In genomic region chr13:91326156-91326555, GRCh38 we compare ENCODE assay signal across 34 cellular contexts.
"Had no signal": no experiment of that assay in that cellular context is flagged by ENCODE, and none has a peak within 500 bp of the region (broad histone marks: within the 10 kb centered on the region; RNA-seq: fewer than 3 reads in every experiment).

No MANE protein-coding gene starts in this region.

- DNase-seq: activated CD4-positive, alpha-beta memory T cell treated with anti-CD3 and anti-CD28 coated beads for 36 hours; activated CD4-positive, alpha-beta T cell treated with anti-CD3 and anti-CD28 coated beads for 4 hours; activated CD4-positive, alpha-beta T cell treated with anti-CD3 and anti-CD28 coated beads, Interleukin-2, amount 10 ng/mL, durations not matched to agents 24 days and 14 days; activated CD4-positive, alpha-beta T cell treated with anti-CD3 and anti-CD28 coated beads, Interleukin-2, amount 50 U/mL, for 1 hour; activated CD4-positive, alpha-beta T cell treated with anti-CD3 and anti-CD28 coated beads, Interleukin-2, amount 50 U/mL, for 4 hours; activated CD4-positive, CD25-positive, alpha-beta regulatory T cell; activated CD8-positive, alpha-beta memory T cell treated with anti-CD3 and anti-CD28 coated beads, Interleukin-2, amount 50 U/mL, for 4 hours; activated CD8-positive, alpha-beta T cell treated with anti-CD3 and anti-CD28 coated beads for 36 hours; activated effector memory CD4-positive, alpha-beta T cell treated with anti-CD3 and anti-CD28 coated beads, Interleukin-2, amount 50 U/mL, for 16 hours; activated gamma-delta T cell treated with Interleukin-2 at 50 U/mL for 16 hours; activated naive CD4-positive, alpha-beta T cell; activated naive CD4-positive, alpha-beta T cell treated with anti-CD3 and anti-CD28 coated beads for 36 hours; activated naive CD4-positive, alpha-beta T cell treated with anti-CD3 and anti-CD28 coated beads, Interleukin-2, amount 50 U/mL, for 16 hours; activated naive CD8-positive, alpha-beta T cell treated with anti-CD3 and anti-CD28 coated beads for 36 hours; activated T-cell treated with anti-CD3 and anti-CD28 coated beads for 4 hours; activated T-cell treated with anti-CD3 and anti-CD28 coated beads, Interleukin-2, amount 50 U/mL, for 1 hour; activated T-cell treated with anti-CD3 and anti-CD28 coated beads, Interleukin-2, amount 50 U/mL, for 4 hours; activated T-cell treated with anti-CD3 and anti-CD28 coated beads, Interleukin-2, amount 50 U/mL, for 72 hours; adrenal gland; amniotic stem cell; aorta; brain microvascular endothelial cell; cerebellar nuclear complex; T-helper 1 cell; T-helper 2 cell; T-helper 9 cell; WERI-Rb-1 had no signal

- H3K4me3 ChIP-seq: adrenal gland, body of pancreas, breast epithelium had no signal

- H3K9me3 ChIP-seq: adrenal gland, body of pancreas, breast epithelium had no signal

- H3K36me3 ChIP-seq: adrenal gland, brain microvascular endothelial cell, breast epithelium, WERI-Rb-1 had no signal

- H3K4me1 ChIP-seq: adrenal gland, body of pancreas, breast epithelium had no signal

- ATAC-seq: activated CD4-positive, CD25-positive, alpha-beta regulatory T cell treated with anti-CD3 and anti-CD28 coated beads, Interleukin-2, amount 50 U/mL, for 24 hours; activated CD8-positive, alpha-beta T cell treated with anti-CD3 and anti-CD28 coated beads for 36 hours; activated naive CD4-positive, alpha-beta T cell treated with anti-CD3 and anti-CD28 coated beads, Interleukin-2, amount 50 U/mL, for 72 hours; activated T-cell treated with anti-CD3 and anti-CD28 coated beads, Interleukin-2, amount 50 U/mL, for 4 hours; activated T-cell treated with anti-CD3 and anti-CD28 coated beads, Interleukin-2, amount 50 U/mL, for 72 hours; activated T-helper 17 cell treated with anti-CD3 and anti-CD28 coated beads, Interleukin-2, amount 50 U/mL, for 72 hours; body of pancreas; WTC11 had no signal

- FAIRE-seq: astrocyte had no signal

- H3K27me3 ChIP-seq: adrenal gland, brain microvascular endothelial cell, breast epithelium had no signal

- H3K27ac ChIP-seq: adrenal gland, body of pancreas, brain microvascular endothelial cell, breast epithelium, WERI-Rb-1 had no signal
